ENCODE assay signal across 1 cellular context in genomic region chr18:57422313-57422872, GRCh38.
TF ChIP-seq lines count a peak whose summit lies in the region.

No MANE protein-coding gene starts in this region.

TF ChIP-seq in HepG2, 621 proteins besides CTCF, POLR2A, EP300 and RAD21 (continued from another document and continues in another):
- TF ChIP-seq MAZ (IDR thresholded peaks at IDR 0.05; ENCODE audit: borderline replicate concordance, low read depth, low read length) (no peak), MAZ (CRISPR knock-in tag; IDR thresholded peaks at IDR 0.05; ENCODE audit: low read depth) (no peak), MLXIP (CRISPR knock-in tag; IDR thresholded peaks at IDR 0.05; ENCODE audit: borderline replicate concordance) (peak; percentile 92), KMT2A (CRISPR knock-in tag; IDR thresholded peaks at IDR 0.05) (no peak), TRIM24 (CRISPR knock-in tag; IDR thresholded peaks at IDR 0.05) (no peak), MAFK (conservative IDR thresholded peaks at IDR 0.05 in 1 of 2, IDR thresholded peaks at IDR 0.05 in 1 of 2; ENCODE audit: low read length in 2 of 2) (no peak), NFKBIZ (CRISPR knock-in tag; IDR thresholded peaks at IDR 0.05) (no peak), ZNF672 (CRISPR knock-in tag; IDR thresholded peaks at IDR 0.05) (no peak), FOXK2 (IDR thresholded peaks at IDR 0.05) (no peak), TEAD3 (CRISPR knock-in tag; optimal IDR thresholded peaks at IDR 0.05; ENCODE audit: borderline replicate concordance) (peak; percentile 79), ZNF530 (CRISPR knock-in tag; IDR thresholded peaks at IDR 0.05; ENCODE audit: low read depth) (no peak), BORCS8-MEF2B (CRISPR knock-in tag; IDR thresholded peaks at IDR 0.05) (no peak), CREM (IDR thresholded peaks at IDR 0.05) (peak; percentile 56; the same call in 1 of the 2 replicates), CREM (CRISPR knock-in tag; IDR thresholded peaks at IDR 0.05) (no peak), SRSF1 (optimal IDR thresholded peaks at IDR 0.05; ENCODE audit: low read depth, low read length) (no peak), ZBTB14 (CRISPR knock-in tag; IDR thresholded peaks at IDR 0.05) (no peak), ZFY (CRISPR knock-in tag; IDR thresholded peaks at IDR 0.05) (0 out of 2 replicates have a peak, but pooled peaks have one; percentile 21), CC2D1A (CRISPR knock-in tag; IDR thresholded peaks at IDR 0.05) (no peak), ZNF124 (CRISPR knock-in tag; IDR thresholded peaks at IDR 0.05) (peak; percentile 62; the same call in 1 of the 2 replicates), MTA3 (CRISPR knock-in tag; IDR thresholded peaks at IDR 0.05) (no peak), ZNF350 (CRISPR knock-in tag; IDR thresholded peaks at IDR 0.05; ENCODE audit: borderline replicate concordance, low read depth) (no peak), ZNF891 (CRISPR knock-in tag; IDR thresholded peaks at IDR 0.05) (no peak), NFRKB (IDR thresholded peaks at IDR 0.05) (no peak), ZNF749 (CRISPR knock-in tag; IDR thresholded peaks at IDR 0.05; ENCODE audit: borderline replicate concordance) (no peak), RFX1 (IDR thresholded peaks at IDR 0.05) (no peak), HIC2 (CRISPR knock-in tag; IDR thresholded peaks at IDR 0.05; ENCODE audit: low read depth) (no peak), ZBTB46 (CRISPR knock-in tag; IDR thresholded peaks at IDR 0.05; ENCODE audit: borderline replicate concordance) (no peak), DMTF1 (CRISPR knock-in tag; IDR thresholded peaks at IDR 0.05) (no peak), CENPT (CRISPR knock-in tag; IDR thresholded peaks at IDR 0.05; ENCODE audit: low read depth) (no peak), ZNF383 (CRISPR knock-in tag; IDR thresholded peaks at IDR 0.05; ENCODE audit: borderline replicate concordance) (no peak), PBX3 (CRISPR knock-in tag; IDR thresholded peaks at IDR 0.05; ENCODE audit: borderline replicate concordance) (no peak), MATR3 (CRISPR knock-in tag; IDR thresholded peaks at IDR 0.05) (no peak), BHLHE40 (IDR thresholded peaks at IDR 0.05; ENCODE audit: low read length) (peak; percentile 36; the same call in 1 of the 2 replicates), ZEB1 (IDR thresholded peaks at IDR 0.05; ENCODE audit: insufficient replicate concordance, low read depth) (no peak), FOXK1 (CRISPR knock-in tag; IDR thresholded peaks at IDR 0.05; ENCODE audit: borderline replicate concordance, low read depth) (no peak), PHF8 (CRISPR knock-in tag; IDR thresholded peaks at IDR 0.05) (no peak), ARNTL (CRISPR knock-in tag; IDR thresholded peaks at IDR 0.05) (peak; percentile 98), NAIF1 (CRISPR knock-in tag; IDR thresholded peaks at IDR 0.05; ENCODE audit: borderline replicate concordance) (no peak), HNRNPK (IDR thresholded peaks at IDR 0.05; ENCODE audit: low read depth, low read length, poor library complexity, severe bottlenecking) (no peak), ATRX (CRISPR knock-in tag; IDR thresholded peaks at IDR 0.05; ENCODE audit: borderline replicate concordance) (no peak), ZFP36L1 (CRISPR knock-in tag; IDR thresholded peaks at IDR 0.05) (no peak), ZNF432 (CRISPR knock-in tag; IDR thresholded peaks at IDR 0.05; ENCODE audit: borderline replicate concordance) (no peak), ARNT (IDR thresholded peaks at IDR 0.05) (no peak), ZNF607 (CRISPR knock-in tag; IDR thresholded peaks at IDR 0.05; ENCODE audit: borderline replicate concordance) (no peak), SOX13 (IDR thresholded peaks at IDR 0.05) (no peak), SOX13 (CRISPR knock-in tag; conservative IDR thresholded peaks at IDR 0.05 in 1 of 2, IDR thresholded peaks at IDR 0.05 in 1 of 2) (peak in 1 of 2 experiments; percentile 79; a peak in 2 of 4 replicates), ZNF329 (CRISPR knock-in tag; IDR thresholded peaks at IDR 0.05; ENCODE audit: low read depth) (no peak), ZNF687 (CRISPR knock-in tag; IDR thresholded peaks at IDR 0.05) (no peak), IRF2 (CRISPR knock-in tag; IDR thresholded peaks at IDR 0.05) (0 out of 2 replicates have a peak, but pooled peaks have one; percentile 64), ZNF121 (CRISPR knock-in tag; IDR thresholded peaks at IDR 0.05) (no peak), ZFP90 (CRISPR knock-in tag; IDR thresholded peaks at IDR 0.05; ENCODE audit: borderline replicate concordance) (peak; percentile 57; the same call in 1 of the 2 replicates), ZMAT3 (CRISPR knock-in tag; conservative IDR thresholded peaks at IDR 0.05) (no peak)
